In genomic region chr16:71648921-71649320, GRCh38 we compare ENCODE assay signal across 2 cellular contexts.
TF ChIP-seq lines count a peak whose summit lies in the region.

No MANE protein-coding gene starts in this region.

TF ChIP-seq in IMR-90, 13 proteins besides CTCF, POLR2A, EP300 and RAD21 (continued from another document):
- no peak for TF ChIP-seq USF2 (IDR thresholded peaks at IDR 0.05; ENCODE audit: low read depth, low read length)
- no peak for TF ChIP-seq MAZ (IDR thresholded peaks at IDR 0.05; ENCODE audit: borderline replicate concordance, low read depth, low read length)
- no peak for TF ChIP-seq NFE2L2 (IDR thresholded peaks at IDR 0.05; ENCODE audit: low read depth, low read length)
- TF ChIP-seq SMC3 (IDR thresholded peaks at IDR 0.05; ENCODE audit: low read depth, low read length): no peak
- TF ChIP-seq FOS (IDR thresholded peaks at IDR 0.05; ENCODE audit: low read depth, low read length): no peak
- TF ChIP-seq ELK1 (IDR thresholded peaks at IDR 0.05; ENCODE audit: borderline replicate concordance, low read depth, low read length): no peak
- no peak for TF ChIP-seq MAFK (IDR thresholded peaks at IDR 0.05; ENCODE audit: low read depth, low read length)

TF ChIP-seq in liver, 16 proteins besides CTCF, POLR2A, EP300 and RAD21 (continued from another document):
- TF ChIP-seq, protein P1, sequence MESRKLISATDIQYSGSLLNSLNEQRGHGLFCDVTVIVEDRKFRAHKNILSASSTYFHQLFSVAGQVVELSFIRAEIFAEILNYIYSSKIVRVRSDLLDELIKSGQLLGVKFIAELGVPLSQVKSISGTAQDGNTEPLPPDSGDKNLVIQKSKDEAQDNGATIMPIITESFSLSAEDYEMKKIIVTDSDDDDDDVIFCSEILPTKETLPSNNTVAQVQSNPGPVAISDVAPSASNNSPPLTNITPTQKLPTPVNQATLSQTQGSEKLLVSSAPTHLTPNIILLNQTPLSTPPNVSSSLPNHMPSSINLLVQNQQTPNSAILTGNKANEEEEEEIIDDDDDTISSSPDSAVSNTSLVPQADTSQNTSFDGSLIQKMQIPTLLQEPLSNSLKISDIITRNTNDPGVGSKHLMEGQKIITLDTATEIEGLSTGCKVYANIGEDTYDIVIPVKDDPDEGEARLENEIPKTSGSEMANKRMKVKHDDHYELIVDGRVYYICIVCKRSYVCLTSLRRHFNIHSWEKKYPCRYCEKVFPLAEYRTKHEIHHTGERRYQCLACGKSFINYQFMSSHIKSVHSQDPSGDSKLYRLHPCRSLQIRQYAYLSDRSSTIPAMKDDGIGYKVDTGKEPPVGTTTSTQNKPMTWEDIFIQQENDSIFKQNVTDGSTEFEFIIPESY (IDR thresholded peaks at IDR 0.05): no peak
- TF ChIP-seq GABPA (IDR thresholded peaks at IDR 0.05 in 1 of 2, conservative IDR thresholded peaks at IDR 0.05 in 1 of 2): no peak
- no peak for TF ChIP-seq HNF4G (IDR thresholded peaks at IDR 0.05)
- TF ChIP-seq, protein P2, sequence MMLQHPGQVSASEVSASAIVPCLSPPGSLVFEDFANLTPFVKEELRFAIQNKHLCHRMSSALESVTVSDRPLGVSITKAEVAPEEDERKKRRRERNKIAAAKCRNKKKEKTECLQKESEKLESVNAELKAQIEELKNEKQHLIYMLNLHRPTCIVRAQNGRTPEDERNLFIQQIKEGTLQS (IDR thresholded peaks at IDR 0.05): no peak
- no peak for TF ChIP-seq NR2F2 (IDR thresholded peaks at IDR 0.05)
- TF ChIP-seq RXRA (IDR thresholded peaks at IDR 0.05): no peak
- no peak for TF ChIP-seq EGR1 (IDR thresholded peaks at IDR 0.05; ENCODE audit: low read depth in 2 of 2)
- TF ChIP-seq TAF1 (conservative IDR thresholded peaks at IDR 0.05): no peak
- TF ChIP-seq YY1 (IDR thresholded peaks at IDR 0.05): no peak
- no peak for TF ChIP-seq JUND (IDR thresholded peaks at IDR 0.05)
- TF ChIP-seq REST (IDR thresholded peaks at IDR 0.05): no peak
- TF ChIP-seq FOXA1 (IDR thresholded peaks at IDR 0.05): no peak
TF ChIP-seq in liver: peak in this region for 0.
